ENCODE assay signal across 9 cellular contexts in genomic region chr1:225424562-225425210, GRCh38. TPM values are rescaled to one million over a fixed set of nuclear protein-coding genes. Genes with fewer than 3 reads are reported as not detected.
DNase-seq lines count a peak whose midpoint lies in the region; ATAC-seq and TF ChIP-seq lines count a peak whose summit lies in the region.
"Had no signal": no experiment of that assay in that cellular context is flagged by ENCODE, and none has a peak within 500 bp of the region (broad histone marks: within the 10 kb centered on the region; RNA-seq: fewer than 3 reads in every experiment).

No MANE protein-coding gene starts in this region.

- H3K4me3 Mint-ChIP-seq in activated T-cell treated with anti-CD3 and anti-CD28 coated beads, Interleukin-2, amount 50 U/mL, for 4 hours = peak overlapping the region; percentile 37

- peaks cover 13% of the 10 kb centered on the region for H3K36me3 ChIP-seq in thymus (ENCODE audit: control insufficient read depth, insufficient read depth)

- ATAC-seq in activated T-cell treated with anti-CD3 and anti-CD28 coated beads, Interleukin-2, amount 50 U/mL, for 4 hours = no peak

- no peaks in the 10 kb centered on the region for H3K27me3 ChIP-seq in thymus (ENCODE audit: control insufficient read depth, insufficient read depth)

- TF ChIP-seq CTCF in fibroblast of the aortic adventitia (IDR thresholded peaks at IDR 0.05; ENCODE audit: insufficient read depth, low read length) = no peak

- H3K4me1 ChIP-seq in thymus (ENCODE audit: control insufficient read depth, insufficient read depth, low read length) = peaks cover 14% of the 10 kb centered on the region

- H3K4me1 Mint-ChIP-seq in activated T-cell treated with anti-CD3 and anti-CD28 coated beads, Interleukin-2, amount 50 U/mL, for 4 hours (ENCODE audit: low read depth) = peaks cover 59% of the 10 kb centered on the region

- no peak overlapping the region for H3K27ac ChIP-seq in thymus (ENCODE audit: low read depth)

- H3K9me3 Mint-ChIP-seq in activated T-cell treated with anti-CD3 and anti-CD28 coated beads, Interleukin-2, amount 50 U/mL, for 4 hours = no peaks in the 10 kb centered on the region

- no peaks in the 10 kb centered on the region for H3K9me3 ChIP-seq in thymus (ENCODE audit: control insufficient read depth)

- no peak for DNase-seq in activated T-cell treated with anti-CD3 and anti-CD28 coated beads, Interleukin-2, amount 50 U/mL, for 4 hours
- no peak for DNase-seq in activated T-cell treated with anti-CD3 and anti-CD28 coated beads for 4 hours
- peak; percentile 44 for DNase-seq in SW480 (ENCODE audit: low spot score)
- DNase-seq in fibroblast of the aortic adventitia (ENCODE audit: low read depth) = peak; percentile 41
- no peak for DNase-seq in medulla oblongata (ENCODE audit: extremely low spot score)
- DNase-seq in NCI-H1930 (lab: John Stamatoyannopoulos, UW) = no peak
- DNase-seq in effector CD4-positive, alpha-beta T cell = no peak
- DNase-seq: NCI-H1694 had no signal

- peaks cover 10% of the 10 kb centered on the region for H3K36me3 Mint-ChIP-seq in activated T-cell treated with anti-CD3 and anti-CD28 coated beads, Interleukin-2, amount 50 U/mL, for 4 hours (ENCODE audit: insufficient read depth)

- no peaks in the 10 kb centered on the region for H3K27me3 Mint-ChIP-seq in activated T-cell treated with anti-CD3 and anti-CD28 coated beads, Interleukin-2, amount 50 U/mL, for 4 hours (ENCODE audit: low read depth)

- H3K4me3 ChIP-seq in fibroblast of the aortic adventitia (ENCODE audit: low read depth, low read length) (no peak overlapping the region), thymus (ENCODE audit: low read length) (peak overlapping the region; percentile 96)

- WGBS in thymus = 91% methylated on average over 6 of the region's 6 CpGs

RNA-seq across cellular contexts. Expression of gene LBR, which starts 3.2 kb away (rescaled TPM):
- total RNA-seq in activated T-cell treated with anti-CD3 and anti-CD28 coated beads, Interleukin-2, amount 50 U/mL, for 4 hours = 10 to 100 TPM; 71.0 to 89.9 (median 78.9) TPM
- 18.9 and 32.1 TPM in 2 replicates for total RNA-seq in fibroblast of the aortic adventitia (ENCODE audit: low replicate concordance)
- polyA plus RNA-seq in thymus = 71.1 TPM

Comparison
In these comparisons a context has a peak if more than half of its experiments do, and no peak if none do; other contexts are left out.
1. DNase-seq: peak in SW480 (single experiment) and fibroblast of the aortic adventitia (single experiment); none in activated T-cell treated with anti-CD3 and anti-CD28 coated beads, Interleukin-2, amount 50 U/mL, for 4 hours (single experiment), activated T-cell treated with anti-CD3 and anti-CD28 coated beads for 4 hours (single experiment), medulla oblongata (single experiment), NCI-H1930 (0 of 2) and effector CD4-positive, alpha-beta T cell (single experiment).